Comparison of ENCODE assay signal across 8 cellular contexts in the genomic region with DNA sequence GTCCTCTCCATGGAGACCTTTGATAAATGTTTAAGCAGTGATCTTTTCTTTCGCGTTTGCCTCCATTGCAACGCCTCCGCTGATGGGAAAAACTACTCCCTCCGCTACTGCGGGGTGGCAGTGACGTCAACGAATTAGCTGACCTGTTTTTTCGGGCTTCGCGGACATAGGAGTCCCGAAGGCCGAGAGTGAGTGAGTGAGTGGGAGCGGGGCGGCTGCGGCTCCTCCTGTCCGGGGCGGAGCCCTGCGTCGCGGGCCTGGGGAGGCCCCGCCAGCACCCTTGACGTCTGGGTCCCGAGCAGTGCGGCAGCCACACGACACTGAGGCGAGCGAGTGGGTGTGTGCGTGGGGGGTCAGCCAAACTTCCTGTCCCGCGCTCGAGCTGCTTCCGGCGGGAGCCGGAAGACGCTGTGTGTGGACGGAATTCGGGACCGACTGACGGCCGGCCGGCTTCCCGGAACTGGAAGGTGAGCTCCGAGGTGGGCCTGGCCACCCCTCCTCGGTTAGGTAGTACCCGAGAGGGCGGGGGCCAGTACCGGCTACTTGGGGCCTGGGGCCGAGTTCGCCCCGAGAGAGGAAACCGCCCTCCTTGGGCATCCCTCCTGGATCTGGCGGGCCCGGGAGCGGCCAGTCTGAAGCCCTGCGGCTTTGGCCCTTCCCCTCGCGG. TPM values are rescaled to one million over a fixed set of nuclear protein-coding genes. Genes with fewer than 3 reads are reported as not detected.
DNase-seq lines count a peak whose midpoint lies in the region; TF ChIP-seq lines count a peak whose summit lies in the region.

A gene with protein sequence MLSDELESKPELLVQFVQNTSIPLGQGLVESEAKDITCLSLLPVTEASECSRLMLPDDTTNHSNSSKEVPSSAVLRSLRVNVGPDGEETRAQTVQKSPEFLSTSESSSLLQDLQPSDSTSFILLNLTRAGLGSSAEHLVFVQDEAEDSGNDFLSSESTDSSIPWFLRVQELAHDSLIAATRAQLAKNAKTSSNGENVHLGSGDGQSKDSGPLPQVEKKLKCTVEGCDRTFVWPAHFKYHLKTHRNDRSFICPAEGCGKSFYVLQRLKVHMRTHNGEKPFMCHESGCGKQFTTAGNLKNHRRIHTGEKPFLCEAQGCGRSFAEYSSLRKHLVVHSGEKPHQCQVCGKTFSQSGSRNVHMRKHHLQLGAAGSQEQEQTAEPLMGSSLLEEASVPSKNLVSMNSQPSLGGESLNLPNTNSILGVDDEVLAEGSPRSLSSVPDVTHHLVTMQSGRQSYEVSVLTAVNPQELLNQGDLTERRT (plus strand): TSS at position 411 of the 667 bp plus-strand sequence. CDS start 5,317 bp downstream, outside the sequence.

- H3K9ac ChIP-seq in neuronal stem cell (ENCODE audit: low read depth, low read length, poor library complexity): peak within 1 kb of the TSS; percentile 86

- H4K91ac ChIP-seq in neuronal stem cell (ENCODE audit: low read depth, low read length, poor library complexity): no peak within 1 kb of the TSS

- H3K27me3 ChIP-seq in neuronal stem cell (ENCODE audit: control insufficient read depth in 3 of 3, insufficient read depth in 3 of 3, low read depth in 1 of 3, low read length in 3 of 3): no peaks in the 10 kb centered on the region

- no peak within 1 kb of the TSS for H4K8ac ChIP-seq in neuronal stem cell (ENCODE audit: low read depth, low read length)

- peaks cover 0 to 12% of the 10 kb centered on the region in 2 donors for H3K4me1 ChIP-seq in neuronal stem cell (ENCODE audit: control insufficient read depth in 2 of 2, insufficient read depth in 1 of 2, low read depth in 1 of 2, low read length in 2 of 2)

- TF ChIP-seq CTCF in subcutaneous adipose tissue (IDR thresholded peaks at IDR 0.05; ENCODE audit: low read depth): no peak

- peak within 1 kb of the TSS; percentile 91 for H3K18ac ChIP-seq in neuronal stem cell (ENCODE audit: low read length)

- H3K9me3 ChIP-seq in neuronal stem cell (replicated peaks in 1 of 2; ENCODE audit: control insufficient read depth in 2 of 2, insufficient read depth in 1 of 2, low read depth in 1 of 2, low read length in 2 of 2): no peaks in the 10 kb centered on the region

- H3K79me1 ChIP-seq in neuronal stem cell (ENCODE audit: low read depth, low read length): no peaks in the 10 kb centered on the region

- H2BK120ac ChIP-seq in neuronal stem cell (ENCODE audit: low read depth, low read length): no peak within 1 kb of the TSS

- peak within 1 kb of the TSS; percentile 68 for H3K4me2 ChIP-seq in neuronal stem cell (ENCODE audit: insufficient read depth, low read length, poor library complexity, severe bottlenecking)

- peak within 1 kb of the TSS; percentile 80 for H2AK5ac ChIP-seq in neuronal stem cell (ENCODE audit: low read depth, low read length)

- WGBS in neuronal stem cell (ENCODE audit: extremely low coverage in 2 of 2, insufficient read length in 2 of 2, insufficient replicate concordance in 1 of 2), 2 donors: no CpG with 5 or more reads among the region's 58 CpGs

- H3K14ac ChIP-seq in neuronal stem cell (ENCODE audit: low read length): no peak within 1 kb of the TSS

- H2AFZ ChIP-seq in neuronal stem cell (ENCODE audit: low read length): peak within 1 kb of the TSS; percentile 83

- H3K4me3 ChIP-seq in neuronal stem cell (ENCODE audit: low read length in 2 of 2): peak within 1 kb of the TSS; percentile 69 to 91

- CTCF ChIA-PET in HEK293T (lab: Yijun Ruan, JAX): no interaction called here

- H2BK5ac ChIP-seq in neuronal stem cell (ENCODE audit: low read length): peak within 1 kb of the TSS; percentile 91

- peak within 1 kb of the TSS; percentile 46 for H3K23ac ChIP-seq in neuronal stem cell (ENCODE audit: low read depth, low read length, poor library complexity)

- in situ Hi-C loops in SK-MEL-5 (cut with HindIII; ENCODE audit: low pct_unique_long_range_greater_than_20kb, low sequenced_read_pairs): no loop called here

- POLR2A ChIA-PET in HEK293T (lab: Yijun Ruan, JAX): interaction anchor here (0.5 to 1.8 kb wide), 23 partner anchors 9 to 318 kb away, joined by 3 to 25 read pairs (median 4); a partner anchor contains a TSS

- peaks cover 0 to 12% of the 10 kb centered on the region in 2 donors for H3K36me3 ChIP-seq in neuronal stem cell (replicated peaks in 1 of 2; ENCODE audit: control insufficient read depth in 2 of 2, insufficient read depth in 2 of 2, low read length in 2 of 2)

- peak; percentile 79 for DNase-seq in GF-D8 (lab: John Stamatoyannopoulos, UW)
- DNase-seq in HEK293T (ENCODE audit: extremely low spot score): peak; percentile 92
- peak; percentile 95 for DNase-seq in MV-4-11 (lab: John Stamatoyannopoulos, UW)
- peak; percentile 95 for DNase-seq in SK-MEL-5 (ENCODE audit: low read depth, low spot score)
- DNase-seq in activated naive CD4-positive, alpha-beta T cell treated with Interleukin-2 at 50 U/mL for 16 hours: peak; percentile 93
- DNase-seq in foreskin melanocyte: peak; percentile 94
- peak; percentile 81 for DNase-seq in neuronal stem cell (ENCODE audit: low spot score)

- no peak within 1 kb of the TSS for H3K4ac ChIP-seq in neuronal stem cell (ENCODE audit: low read length)

- no peak within 1 kb of the TSS for H2BK12ac ChIP-seq in neuronal stem cell (ENCODE audit: low read length)

- peak within 1 kb of the TSS; percentile 89 for H3K27ac ChIP-seq in neuronal stem cell (replicated peaks; ENCODE audit: low read length)

- H2BK15ac ChIP-seq in neuronal stem cell (ENCODE audit: low read length): no peak within 1 kb of the TSS

TF ChIP-seq in HEK293T, 16 proteins besides CTCF, POLR2A, EP300 and RAD21:
- no peak for TF ChIP-seq FOXK2 (IDR thresholded peaks at IDR 0.05)
- peak; percentile 61; the same call in 1 of the 2 replicates for TF ChIP-seq TARDBP (IDR thresholded peaks at IDR 0.05)
- TF ChIP-seq HDGF (IDR thresholded peaks at IDR 0.05; ENCODE audit: borderline replicate concordance): no peak
- TF ChIP-seq ELF4 (IDR thresholded peaks at IDR 0.05): peak; percentile 66
- TF ChIP-seq, protein P1, sequence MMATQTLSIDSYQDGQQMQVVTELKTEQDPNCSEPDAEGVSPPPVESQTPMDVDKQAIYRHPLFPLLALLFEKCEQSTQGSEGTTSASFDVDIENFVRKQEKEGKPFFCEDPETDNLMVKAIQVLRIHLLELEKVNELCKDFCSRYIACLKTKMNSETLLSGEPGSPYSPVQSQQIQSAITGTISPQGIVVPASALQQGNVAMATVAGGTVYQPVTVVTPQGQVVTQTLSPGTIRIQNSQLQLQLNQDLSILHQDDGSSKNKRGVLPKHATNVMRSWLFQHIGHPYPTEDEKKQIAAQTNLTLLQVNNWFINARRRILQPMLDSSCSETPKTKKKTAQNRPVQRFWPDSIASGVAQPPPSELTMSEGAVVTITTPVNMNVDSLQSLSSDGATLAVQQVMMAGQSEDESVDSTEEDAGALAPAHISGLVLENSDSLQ (IDR thresholded peaks at IDR 0.05): peak; percentile 61
- TF ChIP-seq L3MBTL2 (conservative IDR thresholded peaks at IDR 0.05): peak; percentile 68
- TF ChIP-seq CTBP1 (IDR thresholded peaks at IDR 0.05; ENCODE audit: borderline replicate concordance): peak; percentile 31; the same call in 1 of the 2 replicates

RNA-seq across cellular contexts. Expression of the gene that starts here (rescaled TPM):
- 63.9 and 69.7 TPM in 2 replicates for total RNA-seq in SK-MEL-5 (2014; rRNA removed; shearing (Covaris generic))
- 26.9 and 41.8 TPM in 2 replicates for polyA plus RNA-seq in SK-MEL-5 (2015; cell fraction: cytosol; rRNA removed)
- 29.6 and 54.0 TPM in 2 replicates for polyA plus RNA-seq in SK-MEL-5 (2015; cell fraction: nucleus; rRNA removed)
- 22.3 TPM for polyA plus RNA-seq in neuronal stem cell (2013, experiment 1 of 2)
- 23.2 TPM for polyA plus RNA-seq in neuronal stem cell (2013, experiment 2 of 2)
- total RNA-seq in subcutaneous adipose tissue: 10 to 100 TPM; 32.0 to 51.4 (median 44.1) TPM

Comparison
In these comparisons a context has a peak if more than half of its experiments do, and no peak if none do; other contexts are left out.
1. Peak in every context shown above with its lines: DNase-seq, H3K4me3 ChIP-seq and H3K27ac ChIP-seq.